1 cellular context compared by ENCODE assay signal in the genomic region with DNA sequence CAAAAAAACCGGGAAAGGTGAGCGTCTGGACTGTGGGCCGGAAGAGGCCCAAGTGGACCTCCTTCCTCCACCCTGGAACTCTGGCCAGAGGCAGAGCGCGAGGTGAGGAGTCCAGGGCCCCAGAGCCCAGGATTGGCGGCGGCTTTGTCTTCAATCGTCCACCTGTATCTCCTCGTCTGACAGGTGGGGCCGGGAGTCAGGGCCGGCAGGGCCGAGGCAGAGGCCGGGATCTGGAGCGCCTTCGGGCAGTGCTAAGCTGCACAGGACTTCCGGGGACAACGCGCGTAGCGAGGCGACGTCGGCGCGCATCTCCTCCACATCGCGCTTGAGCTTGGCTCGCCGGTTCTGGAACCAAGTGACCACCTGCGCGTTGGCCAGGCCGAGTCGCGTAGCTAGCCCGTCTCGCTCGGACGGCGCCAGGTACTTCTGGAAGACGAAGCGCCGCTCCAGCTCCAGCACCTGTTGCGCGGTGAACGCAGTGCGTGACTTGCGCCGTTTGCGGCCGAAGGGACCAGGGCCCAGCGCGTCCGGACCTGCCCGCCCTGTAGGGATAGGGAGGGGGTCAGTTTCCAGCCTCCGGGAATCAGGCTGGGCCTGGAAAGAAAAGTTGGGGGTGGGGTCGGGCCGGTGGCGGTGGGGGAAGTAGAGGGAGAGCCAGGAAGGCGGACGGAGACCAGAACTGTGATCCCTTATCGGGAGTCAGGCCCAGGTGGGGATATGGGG.
TF ChIP-seq lines count a peak whose summit lies in the region.

No MANE protein-coding gene starts in this region.

TF ChIP-seq in HepG2, 621 proteins besides CTCF, POLR2A, EP300 and RAD21 (continued from another document and continues in another):
- TF ChIP-seq, protein P1, sequence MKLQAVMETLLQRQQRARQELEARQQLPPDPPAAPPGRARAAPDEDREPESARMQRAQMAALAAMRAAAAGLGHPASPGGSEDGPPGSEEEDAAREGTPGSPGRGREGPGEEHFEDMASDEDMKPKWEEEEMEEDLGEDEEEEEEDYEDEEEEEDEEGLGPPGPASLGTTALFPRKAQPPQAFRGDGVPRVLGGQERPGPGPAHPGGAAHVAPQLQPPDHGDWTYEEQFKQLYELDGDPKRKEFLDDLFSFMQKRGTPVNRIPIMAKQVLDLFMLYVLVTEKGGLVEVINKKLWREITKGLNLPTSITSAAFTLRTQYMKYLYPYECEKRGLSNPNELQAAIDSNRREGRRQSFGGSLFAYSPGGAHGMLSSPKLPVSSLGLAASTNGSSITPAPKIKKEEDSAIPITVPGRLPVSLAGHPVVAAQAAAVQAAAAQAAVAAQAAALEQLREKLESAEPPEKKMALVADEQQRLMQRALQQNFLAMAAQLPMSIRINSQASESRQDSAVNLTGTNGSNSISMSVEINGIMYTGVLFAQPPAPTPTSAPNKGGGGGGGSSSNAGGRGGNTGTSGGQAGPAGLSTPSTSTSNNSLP (IDR thresholded peaks at IDR 0.05; ENCODE audit: low read depth, low read length) = no peak
- TF ChIP-seq HES4 (CRISPR knock-in tag; IDR thresholded peaks at IDR 0.05; ENCODE audit: borderline replicate concordance) = no peak; the same call in 1 of the 2 replicates
- 0 out of 2 replicates have a peak, but pooled peaks have one; percentile 34 for TF ChIP-seq NFIB (CRISPR knock-in tag; IDR thresholded peaks at IDR 0.05; ENCODE audit: borderline replicate concordance)
- TF ChIP-seq, protein P2, sequence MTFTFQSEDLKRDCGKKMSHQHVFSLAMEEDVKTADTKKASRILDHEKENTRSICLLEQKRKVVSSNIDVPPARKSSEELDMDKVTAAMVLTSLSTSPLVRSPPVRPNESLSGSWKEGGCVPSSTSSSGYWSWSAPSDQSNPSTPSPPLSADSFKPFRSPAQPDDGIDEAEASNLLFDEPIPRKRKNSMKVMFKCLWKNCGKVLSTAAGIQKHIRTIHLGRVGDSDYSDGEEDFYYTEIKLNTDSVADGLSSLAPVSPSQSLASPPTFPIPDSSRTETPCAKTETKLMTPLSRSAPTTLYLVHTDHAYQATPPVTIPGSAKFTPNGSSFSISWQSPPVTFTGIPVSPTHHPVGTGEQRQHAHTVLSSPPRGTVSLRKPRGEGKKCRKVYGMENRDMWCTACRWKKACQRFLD (CRISPR knock-in tag; IDR thresholded peaks at IDR 0.05; ENCODE audit: borderline replicate concordance) = 0 out of 2 replicates have a peak, but pooled peaks have one; percentile 58
- 0 out of 2 replicates have a peak, but pooled peaks have one; percentile 60 for TF ChIP-seq EEA1 (CRISPR knock-in tag; IDR thresholded peaks at IDR 0.05; ENCODE audit: borderline replicate concordance)
- TF ChIP-seq, protein P3, sequence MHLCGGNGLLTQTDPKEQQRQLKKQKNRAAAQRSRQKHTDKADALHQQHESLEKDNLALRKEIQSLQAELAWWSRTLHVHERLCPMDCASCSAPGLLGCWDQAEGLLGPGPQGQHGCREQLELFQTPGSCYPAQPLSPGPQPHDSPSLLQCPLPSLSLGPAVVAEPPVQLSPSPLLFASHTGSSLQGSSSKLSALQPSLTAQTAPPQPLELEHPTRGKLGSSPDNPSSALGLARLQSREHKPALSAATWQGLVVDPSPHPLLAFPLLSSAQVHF (CRISPR knock-in tag; IDR thresholded peaks at IDR 0.05) = 0 out of 2 replicates have a peak, but pooled peaks have one; percentile 30
- TF ChIP-seq, protein P4, sequence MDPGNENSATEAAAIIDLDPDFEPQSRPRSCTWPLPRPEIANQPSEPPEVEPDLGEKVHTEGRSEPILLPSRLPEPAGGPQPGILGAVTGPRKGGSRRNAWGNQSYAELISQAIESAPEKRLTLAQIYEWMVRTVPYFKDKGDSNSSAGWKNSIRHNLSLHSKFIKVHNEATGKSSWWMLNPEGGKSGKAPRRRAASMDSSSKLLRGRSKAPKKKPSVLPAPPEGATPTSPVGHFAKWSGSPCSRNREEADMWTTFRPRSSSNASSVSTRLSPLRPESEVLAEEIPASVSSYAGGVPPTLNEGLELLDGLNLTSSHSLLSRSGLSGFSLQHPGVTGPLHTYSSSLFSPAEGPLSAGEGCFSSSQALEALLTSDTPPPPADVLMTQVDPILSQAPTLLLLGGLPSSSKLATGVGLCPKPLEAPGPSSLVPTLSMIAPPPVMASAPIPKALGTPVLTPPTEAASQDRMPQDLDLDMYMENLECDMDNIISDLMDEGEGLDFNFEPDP (CRISPR knock-in tag; conservative IDR thresholded peaks at IDR 0.05) = 0 out of 2 replicates have a peak, but pooled peaks have one; percentile 67
- no peak for TF ChIP-seq FOXK1 (CRISPR knock-in tag; IDR thresholded peaks at IDR 0.05; ENCODE audit: borderline replicate concordance, low read depth)
- 0 out of 2 replicates have a peak, but pooled peaks have one; percentile 23 for TF ChIP-seq ZNF891 (CRISPR knock-in tag; IDR thresholded peaks at IDR 0.05)
- TF ChIP-seq GABPB1 (CRISPR knock-in tag; IDR thresholded peaks at IDR 0.05) = peak; percentile 84
- TF ChIP-seq PHF8 (CRISPR knock-in tag; IDR thresholded peaks at IDR 0.05) = peak; percentile 19
- TF ChIP-seq, protein P5, sequence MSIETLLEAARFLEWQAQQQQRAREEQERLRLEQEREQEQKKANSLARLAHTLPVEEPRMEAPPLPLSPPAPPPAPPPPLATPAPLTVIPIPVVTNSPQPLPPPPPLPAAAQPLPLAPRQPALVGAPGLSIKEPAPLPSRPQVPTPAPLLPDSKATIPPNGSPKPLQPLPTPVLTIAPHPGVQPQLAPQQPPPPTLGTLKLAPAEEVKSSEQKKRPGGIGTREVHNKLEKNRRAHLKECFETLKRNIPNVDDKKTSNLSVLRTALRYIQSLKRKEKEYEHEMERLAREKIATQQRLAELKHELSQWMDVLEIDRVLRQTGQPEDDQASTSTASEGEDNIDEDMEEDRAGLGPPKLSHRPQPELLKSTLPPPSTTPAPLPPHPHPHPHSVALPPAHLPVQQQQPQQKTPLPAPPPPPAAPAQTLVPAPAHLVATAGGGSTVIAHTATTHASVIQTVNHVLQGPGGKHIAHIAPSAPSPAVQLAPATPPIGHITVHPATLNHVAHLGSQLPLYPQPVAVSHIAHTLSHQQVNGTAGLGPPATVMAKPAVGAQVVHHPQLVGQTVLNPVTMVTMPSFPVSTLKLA (IDR thresholded peaks at IDR 0.05) = no peak
- TF ChIP-seq, protein P6, sequence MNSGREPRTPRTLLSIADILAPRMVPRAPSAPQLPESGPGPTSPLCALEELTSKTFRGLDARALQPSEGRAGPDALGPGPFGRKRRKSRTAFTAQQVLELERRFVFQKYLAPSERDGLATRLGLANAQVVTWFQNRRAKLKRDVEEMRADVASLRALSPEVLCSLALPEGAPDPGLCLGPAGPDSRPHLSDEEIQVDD (CRISPR knock-in tag; IDR thresholded peaks at IDR 0.05; ENCODE audit: borderline replicate concordance) = peak; percentile 63; the same call in 1 of the 2 replicates
- TF ChIP-seq SPEN (CRISPR knock-in tag; IDR thresholded peaks at IDR 0.05; ENCODE audit: low read depth) = peak; percentile 51; the same call in 1 of the 2 replicates
- TF ChIP-seq, protein P7, sequence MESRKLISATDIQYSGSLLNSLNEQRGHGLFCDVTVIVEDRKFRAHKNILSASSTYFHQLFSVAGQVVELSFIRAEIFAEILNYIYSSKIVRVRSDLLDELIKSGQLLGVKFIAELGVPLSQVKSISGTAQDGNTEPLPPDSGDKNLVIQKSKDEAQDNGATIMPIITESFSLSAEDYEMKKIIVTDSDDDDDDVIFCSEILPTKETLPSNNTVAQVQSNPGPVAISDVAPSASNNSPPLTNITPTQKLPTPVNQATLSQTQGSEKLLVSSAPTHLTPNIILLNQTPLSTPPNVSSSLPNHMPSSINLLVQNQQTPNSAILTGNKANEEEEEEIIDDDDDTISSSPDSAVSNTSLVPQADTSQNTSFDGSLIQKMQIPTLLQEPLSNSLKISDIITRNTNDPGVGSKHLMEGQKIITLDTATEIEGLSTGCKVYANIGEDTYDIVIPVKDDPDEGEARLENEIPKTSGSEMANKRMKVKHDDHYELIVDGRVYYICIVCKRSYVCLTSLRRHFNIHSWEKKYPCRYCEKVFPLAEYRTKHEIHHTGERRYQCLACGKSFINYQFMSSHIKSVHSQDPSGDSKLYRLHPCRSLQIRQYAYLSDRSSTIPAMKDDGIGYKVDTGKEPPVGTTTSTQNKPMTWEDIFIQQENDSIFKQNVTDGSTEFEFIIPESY (CRISPR knock-in tag; IDR thresholded peaks at IDR 0.05) = peak; percentile 74; the same call in 1 of the 2 replicates
- 0 out of 2 replicates have a peak, but pooled peaks have one; percentile 26 for TF ChIP-seq ZSCAN30 (CRISPR knock-in tag; IDR thresholded peaks at IDR 0.05)
- 0 out of 2 replicates have a peak, but pooled peaks have one; percentile 45 for TF ChIP-seq ZNF788 (CRISPR knock-in tag; IDR thresholded peaks at IDR 0.05; ENCODE audit: borderline replicate concordance)
- TF ChIP-seq ZNF33A (CRISPR knock-in tag; IDR thresholded peaks at IDR 0.05; ENCODE audit: borderline replicate concordance) = no peak
- TF ChIP-seq ZNF256 (CRISPR knock-in tag; conservative IDR thresholded peaks at IDR 0.05) = no peak
- no peak for TF ChIP-seq POLR2AphosphoS2 (IDR thresholded peaks at IDR 0.05; ENCODE audit: low read depth, low read length)
- TF ChIP-seq, protein P8, sequence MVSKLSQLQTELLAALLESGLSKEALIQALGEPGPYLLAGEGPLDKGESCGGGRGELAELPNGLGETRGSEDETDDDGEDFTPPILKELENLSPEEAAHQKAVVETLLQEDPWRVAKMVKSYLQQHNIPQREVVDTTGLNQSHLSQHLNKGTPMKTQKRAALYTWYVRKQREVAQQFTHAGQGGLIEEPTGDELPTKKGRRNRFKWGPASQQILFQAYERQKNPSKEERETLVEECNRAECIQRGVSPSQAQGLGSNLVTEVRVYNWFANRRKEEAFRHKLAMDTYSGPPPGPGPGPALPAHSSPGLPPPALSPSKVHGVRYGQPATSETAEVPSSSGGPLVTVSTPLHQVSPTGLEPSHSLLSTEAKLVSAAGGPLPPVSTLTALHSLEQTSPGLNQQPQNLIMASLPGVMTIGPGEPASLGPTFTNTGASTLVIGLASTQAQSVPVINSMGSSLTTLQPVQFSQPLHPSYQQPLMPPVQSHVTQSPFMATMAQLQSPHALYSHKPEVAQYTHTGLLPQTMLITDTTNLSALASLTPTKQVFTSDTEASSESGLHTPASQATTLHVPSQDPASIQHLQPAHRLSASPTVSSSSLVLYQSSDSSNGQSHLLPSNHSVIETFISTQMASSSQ (IDR thresholded peaks at IDR 0.05; ENCODE audit: low read depth) = no peak
- TF ChIP-seq, protein P8 (CRISPR knock-in tag; IDR thresholded peaks at IDR 0.05; ENCODE audit: borderline replicate concordance) = 0 out of 2 replicates have a peak, but pooled peaks have one; percentile 12
- TF ChIP-seq NFYB (CRISPR knock-in tag; IDR thresholded peaks at IDR 0.05) = 0 out of 2 replicates have a peak, but pooled peaks have one; percentile 9
- TF ChIP-seq ZMYM2 (CRISPR knock-in tag; IDR thresholded peaks at IDR 0.05) = peak; percentile 54; the same call in 1 of the 2 replicates
- TF ChIP-seq, protein P9, sequence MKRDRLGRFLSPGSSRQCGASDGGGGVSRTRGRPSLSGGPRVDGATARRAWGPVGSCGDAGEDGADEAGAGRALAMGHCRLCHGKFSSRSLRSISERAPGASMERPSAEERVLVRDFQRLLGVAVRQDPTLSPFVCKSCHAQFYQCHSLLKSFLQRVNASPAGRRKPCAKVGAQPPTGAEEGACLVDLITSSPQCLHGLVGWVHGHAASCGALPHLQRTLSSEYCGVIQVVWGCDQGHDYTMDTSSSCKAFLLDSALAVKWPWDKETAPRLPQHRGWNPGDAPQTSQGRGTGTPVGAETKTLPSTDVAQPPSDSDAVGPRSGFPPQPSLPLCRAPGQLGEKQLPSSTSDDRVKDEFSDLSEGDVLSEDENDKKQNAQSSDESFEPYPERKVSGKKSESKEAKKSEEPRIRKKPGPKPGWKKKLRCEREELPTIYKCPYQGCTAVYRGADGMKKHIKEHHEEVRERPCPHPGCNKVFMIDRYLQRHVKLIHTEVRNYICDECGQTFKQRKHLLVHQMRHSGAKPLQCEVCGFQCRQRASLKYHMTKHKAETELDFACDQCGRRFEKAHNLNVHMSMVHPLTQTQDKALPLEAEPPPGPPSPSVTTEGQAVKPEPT (CRISPR knock-in tag; IDR thresholded peaks at IDR 0.05; ENCODE audit: low read depth) = 0 out of 2 replicates have a peak, but pooled peaks have one; percentile 40
- peak; percentile 65 for TF ChIP-seq RXRA (CRISPR knock-in tag; IDR thresholded peaks at IDR 0.05)
- TF ChIP-seq MTF1 (CRISPR knock-in tag; IDR thresholded peaks at IDR 0.05) = no peak
- no peak for TF ChIP-seq ZNF564 (CRISPR knock-in tag; IDR thresholded peaks at IDR 0.05)
- no peak for TF ChIP-seq GTF3A (CRISPR knock-in tag; conservative IDR thresholded peaks at IDR 0.05)
- TF ChIP-seq STAG1 (CRISPR knock-in tag; IDR thresholded peaks at IDR 0.05) = no peak
- TF ChIP-seq RBFOX2 (IDR thresholded peaks at IDR 0.05; ENCODE audit: low read depth, low read length) = peak; percentile 85
- TF ChIP-seq, protein P10, sequence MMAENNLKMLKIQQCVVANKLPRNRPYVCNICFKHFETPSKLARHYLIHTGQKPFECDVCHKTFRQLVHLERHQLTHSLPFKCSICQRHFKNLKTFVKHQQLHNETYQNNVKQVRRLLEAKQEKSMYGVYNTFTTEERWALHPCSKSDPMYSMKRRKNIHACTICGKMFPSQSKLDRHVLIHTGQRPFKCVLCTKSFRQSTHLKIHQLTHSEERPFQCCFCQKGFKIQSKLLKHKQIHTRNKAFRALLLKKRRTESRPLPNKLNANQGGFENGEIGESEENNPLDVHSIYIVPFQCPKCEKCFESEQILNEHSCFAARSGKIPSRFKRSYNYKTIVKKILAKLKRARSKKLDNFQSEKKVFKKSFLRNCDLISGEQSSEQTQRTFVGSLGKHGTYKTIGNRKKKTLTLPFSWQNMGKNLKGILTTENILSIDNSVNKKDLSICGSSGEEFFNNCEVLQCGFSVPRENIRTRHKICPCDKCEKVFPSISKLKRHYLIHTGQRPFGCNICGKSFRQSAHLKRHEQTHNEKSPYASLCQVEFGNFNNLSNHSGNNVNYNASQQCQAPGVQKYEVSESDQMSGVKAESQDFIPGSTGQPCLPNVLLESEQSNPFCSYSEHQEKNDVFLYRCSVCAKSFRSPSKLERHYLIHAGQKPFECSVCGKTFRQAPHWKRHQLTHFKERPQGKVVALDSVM (CRISPR knock-in tag; IDR thresholded peaks at IDR 0.05) = peak; percentile 16; the same call in 1 of the 2 replicates
- TF ChIP-seq ZNF207 (IDR thresholded peaks at IDR 0.05; ENCODE audit: borderline replicate concordance) = no peak
- TF ChIP-seq SALL1 (CRISPR knock-in tag; IDR thresholded peaks at IDR 0.05) = peak; percentile 24; the same call in 1 of the 2 replicates
